ENCODE assay signal across 16 cellular contexts in the genomic region with DNA sequence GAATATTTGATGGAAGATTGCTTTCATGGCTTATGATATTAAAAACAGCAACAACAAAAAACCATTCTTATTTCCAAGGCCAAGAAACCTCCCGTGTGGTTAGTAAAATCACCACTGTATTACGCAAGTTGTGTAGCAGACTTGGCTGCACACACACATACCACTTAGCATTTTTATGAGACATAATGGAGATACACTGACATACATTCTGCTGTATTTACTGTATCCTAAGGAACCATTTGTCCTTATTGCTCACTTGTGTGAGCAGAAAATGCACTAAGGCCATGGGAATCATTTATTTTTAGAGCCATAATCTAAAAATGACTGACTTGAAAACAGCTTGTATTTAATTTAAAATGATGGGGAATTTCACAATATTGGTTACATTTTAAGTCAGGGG. TPM values are rescaled to one million over a fixed set of nuclear protein-coding genes. Genes with fewer than 3 reads are reported as not detected.
A peak's percentile ranks its signal among the peaks of the same experiment; 100 is the strongest.
DNase-seq lines count a peak whose midpoint lies in the region; ATAC-seq, FAIRE-seq and TF ChIP-seq lines count a peak whose summit lies in the region.
"Had no signal": no experiment of that assay in that cellular context is flagged by ENCODE, and none has a peak within 500 bp of the region (broad histone marks: within the 10 kb centered on the region; RNA-seq: fewer than 3 reads in every experiment).

No MANE protein-coding gene starts in this region.

- in situ Hi-C loops in HepG2 (cut with HindIII; ENCODE audit: extremely low pct_ligation_motif_present, low pct_unique_long_range_greater_than_20kb), result no loop called here

- H3K4me3 ChIP-seq in HepG2 (replicated peaks in 1 of 3; ENCODE audit: insufficient read depth in 1 of 3, low read depth in 2 of 3, low read length in 3 of 3) (no peak overlapping the region), right lobe of liver (no peak overlapping the region), right cardiac atrium (ENCODE audit: low read length) (no peak overlapping the region)
- H3K4me3 ChIP-seq: BLaER1 had no signal

- no peak overlapping the region for H3K9ac ChIP-seq in HepG2 (ENCODE audit: insufficient read depth, low read depth, low read length)
- H3K9ac ChIP-seq: BLaER1 had no signal

- intact Hi-C loops in HepG2 (cut with micrococcal nuclease; ENCODE audit: unreplicated experiment) (no loop called here), right lobe of liver (cut with DNase I) (no loop called here), right cardiac atrium (cut with DNase I) (no loop called here)

- H3K36me3 Mint-ChIP-seq in activated naive CD4-positive, alpha-beta T cell treated with anti-CD3 and anti-CD28 coated beads, Interleukin-2, amount 50 U/mL, for 72 hours, result no peaks in the 10 kb centered on the region
- H3K36me3 Mint-ChIP-seq: activated CD8-positive, alpha-beta memory T cell treated with anti-CD3 and anti-CD28 coated beads, Interleukin-2, amount 10 ng/mL, durations not matched to agents 7 days and 5 days had no signal

- H3K27ac ChIP-seq in HepG2 (ENCODE audit: extremely low read length, insufficient read depth, low read length) (no peak overlapping the region), right lobe of liver (no peak overlapping the region), right cardiac atrium (ENCODE audit: low read length) (no peak overlapping the region), caudate nucleus (ENCODE audit: low read depth, low read length) (no peak overlapping the region)
- H3K27ac ChIP-seq: ascending aorta, BLaER1, lower lobe of right lung had no signal

- no peaks in the 10 kb centered on the region for H3K27me3 ChIP-seq in HepG2 (ENCODE audit: control insufficient read depth in 1 of 2, insufficient read depth in 2 of 2, low read length in 2 of 2)
- no peaks in the 10 kb centered on the region for H3K27me3 ChIP-seq in right lobe of liver
- H3K27me3 ChIP-seq in right cardiac atrium (ENCODE audit: control insufficient read depth, insufficient read depth), result peaks cover 3% of the 10 kb centered on the region
- H3K27me3 ChIP-seq: ascending aorta, BLaER1 had no signal

- WGBS in HepG2 (ENCODE audit: low lambda C conversion rate), result 43% methylated on average over 2 of the region's 2 CpGs
- 31% methylated on average over 2 of the region's 2 CpGs for WGBS in right lobe of liver (ENCODE audit: insufficient coverage, low coverage, low lambda C conversion rate, missing lambda C conversion rate)
- WGBS in right cardiac atrium, result 55% methylated on average over 2 of the region's 2 CpGs

- H3K4me1 ChIP-seq in HepG2 (ENCODE audit: insufficient read depth, low read length) (peaks cover 19% of the 10 kb centered on the region), right lobe of liver (peaks cover 0 to 10% (median 0%) of the 10 kb centered on the region in 4 donors), right cardiac atrium (ENCODE audit: control insufficient read depth, insufficient read depth, low read length) (no peaks in the 10 kb centered on the region)
- H3K4me1 ChIP-seq: BLaER1 had no signal

- no TSS peak for BruUV-seq in HepG2 (replicated peaks; lab: Mats Ljungman, UMichigan)

- TF ChIP-seq RAD21 in HepG2 (CRISPR knock-in tag; IDR thresholded peaks at IDR 0.05), result no peak

- DNase-seq in HepG2 (ENCODE audit: low spot score) (no peak), right lobe of liver (no peak), amniotic epithelial cell (ENCODE audit: low read depth) (peak; percentile 99), right cardiac atrium (no peak), caudate nucleus (lab: John Stamatoyannopoulos, UW) (no peak), pons (ENCODE audit: low spot score) (no peak)
- no peak for DNase-seq in activated naive CD4-positive, alpha-beta T cell treated with anti-CD3 and anti-CD28 coated beads, Interleukin-2, amount 50 U/mL, for 72 hours (ENCODE audit: low spot score in 2 of 2)
- DNase-seq: activated CD8-positive, alpha-beta memory T cell treated with anti-CD3 and anti-CD28 coated beads, Interleukin-2, amount 10 ng/mL, durations not matched to agents 7 days and 5 days; lower lobe of right lung; NCI-H1105 treated with DMSO at 0.1 percent for 48 hours; NK-92 treated with Interleukin-12 subunit alpha and Interleukin-12 subunit beta, amount 100 ng/mL, for 24 hours had no signal

- H3K27ac Mint-ChIP-seq in activated naive CD4-positive, alpha-beta T cell treated with anti-CD3 and anti-CD28 coated beads, Interleukin-2, amount 50 U/mL, for 72 hours, result no peak overlapping the region
- H3K27ac Mint-ChIP-seq: activated CD8-positive, alpha-beta memory T cell treated with anti-CD3 and anti-CD28 coated beads, Interleukin-2, amount 10 ng/mL, durations not matched to agents 7 days and 5 days; T-helper 2 cell treated with Interferon-gamma antibody and Interleukin-4, amounts not matched to agents 5 μg/mL and 100 μg/mL, for 36 hours had no signal

- H3K36me3 ChIP-seq in HepG2 (replicated peaks in 1 of 2; ENCODE audit: control insufficient read depth in 1 of 2, insufficient read depth in 2 of 2, low read length in 2 of 2) (no peaks in the 10 kb centered on the region), right lobe of liver (no peaks in the 10 kb centered on the region)
- H3K36me3 ChIP-seq: ascending aorta, BLaER1, lower lobe of right lung had no signal

- H3K9me3 Mint-ChIP-seq in activated naive CD4-positive, alpha-beta T cell treated with anti-CD3 and anti-CD28 coated beads, Interleukin-2, amount 50 U/mL, for 72 hours, result no peaks in the 10 kb centered on the region
- H3K9me3 Mint-ChIP-seq: T-helper 2 cell treated with Interferon-gamma antibody and Interleukin-4, amounts not matched to agents 5 μg/mL and 100 μg/mL, for 36 hours had no signal

- CTCF ChIA-PET in HepG2 (lab: Yijun Ruan, JAX; ENCODE audit: low intra/inter-chr PET ratio, low total read pairs), result no interaction called here

- H3K9me3 ChIP-seq in HepG2 (ENCODE audit: low read length) (no peaks in the 10 kb centered on the region), right lobe of liver (no peaks in the 10 kb centered on the region), right cardiac atrium (ENCODE audit: control insufficient read depth, low read length) (no peaks in the 10 kb centered on the region)
- H3K9me3 ChIP-seq: ascending aorta, lower lobe of right lung had no signal

- ATAC-seq in HepG2, result no peak
- no peak for ATAC-seq in right lobe of liver
- ATAC-seq in right cardiac atrium, result peak; percentile 63 to 75
- no peak for ATAC-seq in HG03159 (IDR thresholded peaks at IDR 0.05; ENCODE audit: unreplicated experiment)
- no peak for ATAC-seq in activated naive CD4-positive, alpha-beta T cell treated with anti-CD3 and anti-CD28 coated beads, Interleukin-2, amount 50 U/mL, for 72 hours
- ATAC-seq: activated CD8-positive, alpha-beta memory T cell treated with anti-CD3 and anti-CD28 coated beads, Interleukin-2, amount 10 ng/mL, durations not matched to agents 7 days and 5 days had no signal

- TF ChIP-seq EP300 in HepG2 (IDR thresholded peaks at IDR 0.05; ENCODE audit: low read depth in 2 of 2, low read length in 2 of 2), result no peak
- no peak for TF ChIP-seq EP300 in HepG2 (CRISPR knock-in tag; IDR thresholded peaks at IDR 0.05; ENCODE audit: borderline replicate concordance)

- no peak overlapping the region for H3K4me2 ChIP-seq in HepG2 (ENCODE audit: low read depth, low read length)
- H3K4me2 ChIP-seq: BLaER1 had no signal

- TF ChIP-seq CTCF in HepG2 (CRISPR knock-in tag; IDR thresholded peaks at IDR 0.05) (no peak), right lobe of liver (IDR thresholded peaks at IDR 0.05) (no peak)

- no peak for FAIRE-seq in HepG2 (lab: Jason Lieb, UNC)
- FAIRE-seq: frontal cortex had no signal

- H3K79me2 ChIP-seq in HepG2 (ENCODE audit: insufficient read depth, low read length), result no peaks in the 10 kb centered on the region

- H4K20me1 ChIP-seq in HepG2 (ENCODE audit: insufficient read depth, low read length), result no peaks in the 10 kb centered on the region
- H4K20me1 ChIP-seq: BLaER1 had no signal

- TF ChIP-seq POLR2A in HepG2 (IDR thresholded peaks at IDR 0.05; ENCODE audit: insufficient read depth in 1 of 2, low read depth in 2 of 2, low read length in 2 of 2) (no peak), right lobe of liver (IDR thresholded peaks at IDR 0.05) (no peak)

- POLR2A ChIA-PET in HepG2 (lab: Yijun Ruan, JAX), result no interaction called here

- no peak overlapping the region for H2AFZ ChIP-seq in HepG2 (ENCODE audit: low read length)

RNA-seq across cellular contexts. Expression of a gene that starts 0.6 kb away (rescaled TPM):
- total RNA-seq in HepG2 (2016; rRNA removed; fragmentation: Illumina TruSeq; extraction: Trizol) (not detected in 2 replicates), right lobe of liver (not detected), right cardiac atrium (not detected)
- not detected in 2 replicates for total RNA-seq in HepG2 (2016; cell fraction: cytosol; rRNA removed; fragmentation: Illumina TruSeq; extraction: Trizol; ENCODE audit: low read depth)
- total RNA-seq in HepG2 (2016; cell fraction: insoluble cytoplasmic fraction; rRNA removed; fragmentation: Illumina TruSeq; extraction: Trizol), result not detected in 2 replicates
- not detected in 2 replicates for total RNA-seq in HepG2 (2016; cell fraction: membrane; rRNA removed; fragmentation: Illumina TruSeq; extraction: Trizol)
- not detected in 2 replicates for total RNA-seq in HepG2 (2016; cell fraction: nucleus; rRNA removed; fragmentation: Illumina TruSeq; extraction: Trizol)
- polyA plus RNA-seq in HepG2 (2011; rRNA removed) (not detected in 2 replicates), right cardiac atrium (not detected)
- polyA plus RNA-seq in HepG2 (2011; cell fraction: cytosol; rRNA removed), result not detected in 2 replicates
- not detected in 2 replicates for polyA plus RNA-seq in HepG2 (2011; cell fraction: nucleus; rRNA removed)
- not detected in 2 replicates for polyA plus RNA-seq in HepG2 (2012)
- not detected in 2 replicates for polyA plus RNA-seq in HepG2 (2016; cell fraction: cytosol; fragmentation: Illumina TruSeq; extraction: Trizol; ENCODE audit: low read depth)
- not detected in 2 replicates for polyA plus RNA-seq in HepG2 (2016; cell fraction: insoluble cytoplasmic fraction; fragmentation: Illumina TruSeq; extraction: Trizol; ENCODE audit: low read depth)
- polyA plus RNA-seq in HepG2 (2016; cell fraction: membrane; fragmentation: Illumina TruSeq; extraction: Trizol; ENCODE audit: low read depth), result not detected in 2 replicates
- not detected in 2 replicates for polyA plus RNA-seq in HepG2 (2016; cell fraction: nucleus; fragmentation: Illumina TruSeq; extraction: Trizol; ENCODE audit: insufficient read depth, low read depth)
- polyA minus RNA-seq in HepG2 (2011; rRNA and poly(A)+ RNA removed; ENCODE audit: low replicate concordance), result not detected in 2 replicates
- polyA minus RNA-seq in HepG2 (2011; cell fraction: cytosol; rRNA and poly(A)+ RNA removed), result not detected in 2 replicates
- not detected in 2 replicates for polyA minus RNA-seq in HepG2 (2011; cell fraction: nucleus; rRNA and poly(A)+ RNA removed)
- under 1 TPM in 1 of 2 donors, not detected in 1; 0.41 TPM for total RNA-seq in activated naive CD4-positive, alpha-beta T cell treated with anti-CD3 and anti-CD28 coated beads, Interleukin-2, amount 50 U/mL, for 72 hours
- total RNA-seq: activated CD8-positive, alpha-beta memory T cell treated with anti-CD3 and anti-CD28 coated beads, Interleukin-2, amount 10 ng/mL, durations not matched to agents 7 days and 5 days; ascending aorta had no signal

RNA-seq across cellular contexts. Expression of a gene that starts 30.9 kb away (rescaled TPM):
- total RNA-seq in HepG2 (2016; rRNA removed; fragmentation: Illumina TruSeq; extraction: Trizol) (not detected in 2 replicates), right lobe of liver (under 1 TPM in 1 of 6 experiments, not detected in 5; 0.12 TPM), right cardiac atrium (not detected)
- not detected in 2 replicates for total RNA-seq in HepG2 (2016; cell fraction: cytosol; rRNA removed; fragmentation: Illumina TruSeq; extraction: Trizol; ENCODE audit: low read depth)
- not detected in 2 replicates for total RNA-seq in HepG2 (2016; cell fraction: insoluble cytoplasmic fraction; rRNA removed; fragmentation: Illumina TruSeq; extraction: Trizol)
- total RNA-seq in HepG2 (2016; cell fraction: membrane; rRNA removed; fragmentation: Illumina TruSeq; extraction: Trizol), result not detected in 2 replicates
- not detected in 2 replicates for total RNA-seq in HepG2 (2016; cell fraction: nucleus; rRNA removed; fragmentation: Illumina TruSeq; extraction: Trizol)
- polyA plus RNA-seq in HepG2 (2011; rRNA removed) (0.07 TPM in 1 of 2 replicates, not detected in the other), right cardiac atrium (not detected)
- polyA plus RNA-seq in HepG2 (2011; cell fraction: cytosol; rRNA removed), result not detected in 2 replicates
- not detected in 2 replicates for polyA plus RNA-seq in HepG2 (2011; cell fraction: nucleus; rRNA removed)
- polyA plus RNA-seq in HepG2 (2012), result not detected in 2 replicates
- not detected in 2 replicates for polyA plus RNA-seq in HepG2 (2016; cell fraction: cytosol; fragmentation: Illumina TruSeq; extraction: Trizol; ENCODE audit: low read depth)
- polyA plus RNA-seq in HepG2 (2016; cell fraction: insoluble cytoplasmic fraction; fragmentation: Illumina TruSeq; extraction: Trizol; ENCODE audit: low read depth), result not detected in 2 replicates
- polyA plus RNA-seq in HepG2 (2016; cell fraction: membrane; fragmentation: Illumina TruSeq; extraction: Trizol; ENCODE audit: low read depth), result not detected in 2 replicates
- polyA plus RNA-seq in HepG2 (2016; cell fraction: nucleus; fragmentation: Illumina TruSeq; extraction: Trizol; ENCODE audit: insufficient read depth, low read depth), result not detected in 2 replicates
- not detected in 2 replicates for polyA minus RNA-seq in HepG2 (2011; rRNA and poly(A)+ RNA removed; ENCODE audit: low replicate concordance)
- not detected in 2 replicates for polyA minus RNA-seq in HepG2 (2011; cell fraction: cytosol; rRNA and poly(A)+ RNA removed)
- not detected in 2 replicates for polyA minus RNA-seq in HepG2 (2011; cell fraction: nucleus; rRNA and poly(A)+ RNA removed)
- total RNA-seq in activated naive CD4-positive, alpha-beta T cell treated with anti-CD3 and anti-CD28 coated beads, Interleukin-2, amount 50 U/mL, for 72 hours, result 10 to 100 TPM in 1 of 2 donors, under 1 TPM in 1; 0.87 to 15.6 TPM
- total RNA-seq: ascending aorta, frontal cortex had no signal

Comparison
In these comparisons a context has a peak if more than half of its experiments do, and no peak if none do; other contexts are left out.
1. ATAC-seq: peak in right cardiac atrium (2 of 2); none in HepG2 (single experiment), right lobe of liver (0 of 4), HG03159 (single experiment) and activated naive CD4-positive, alpha-beta T cell treated with anti-CD3 and anti-CD28 coated beads, Interleukin-2, amount 50 U/mL, for 72 hours (0 of 2).